Comparison of ENCODE assay signal across 8 cellular contexts in genomic region chr16:67055712-67056487, GRCh38. TPM values are rescaled to one million over a fixed set of nuclear protein-coding genes. Genes with fewer than 3 reads are reported as not detected.
DNase-seq lines count a peak whose midpoint lies in the region; ATAC-seq and TF ChIP-seq lines count a peak whose summit lies in the region.

No MANE protein-coding gene starts in this region.

- H3K36me3 ChIP-seq in smooth muscle cell (ENCODE audit: low read depth), result no peaks in the 10 kb centered on the region

- H3K4me3 Mint-ChIP-seq in activated CD4-positive, alpha-beta T cell treated with anti-CD3 and anti-CD28 coated beads, Interleukin-2, amount 10 ng/mL, durations not matched to agents 7 days and 5 days, result no peak overlapping the region
- no peak overlapping the region for H3K4me3 Mint-ChIP-seq in H9

- no peak for ATAC-seq in HG02981 (IDR thresholded peaks at IDR 0.05; ENCODE audit: unreplicated experiment)

- no peak for DNase-seq in activated CD4-positive, alpha-beta T cell treated with anti-CD3 and anti-CD28 coated beads, Interleukin-2, amount 10 ng/mL, durations not matched to agents 7 days and 5 days
- DNase-seq in activated CD4-positive, alpha-beta T cell treated with anti-CD3 and anti-CD28 coated beads, Interleukin-2, amount 50 U/mL, for 1 hour, result no peak
- DNase-seq in NB4 (ENCODE audit: low read depth) (peak; percentile 52), dermis blood vessel endothelial cell (peak; percentile 42), smooth muscle cell (lab: John Stamatoyannopoulos, UW; ENCODE audit: unreplicated experiment) (no peak), C1 segment of cervical spinal cord (lab: John Stamatoyannopoulos, UW) (no peak), H9 (no peak)

- no peaks in the 10 kb centered on the region for H3K23me2 ChIP-seq in H9 (ENCODE audit: insufficient read length, low read depth, low read length, poor library complexity, severe bottlenecking)

- H4K91ac ChIP-seq in H9 (ENCODE audit: insufficient read length, low read depth, low read length), result no peak overlapping the region

- H3K9ac ChIP-seq in smooth muscle cell (ENCODE audit: low read depth) (peak overlapping the region; percentile 61), H9 (ENCODE audit: extremely low read depth, insufficient read length, low read length) (no peak overlapping the region)

- peaks cover 34% of the 10 kb centered on the region for H3F3A ChIP-seq in smooth muscle cell (ENCODE audit: low read depth)

- H2BK20ac ChIP-seq in H9 (ENCODE audit: low read depth, low read length, poor library complexity, severe bottlenecking), result no peak overlapping the region

- peaks cover 62% of the 10 kb centered on the region for H3K4me1 Mint-ChIP-seq in activated CD4-positive, alpha-beta T cell treated with anti-CD3 and anti-CD28 coated beads, Interleukin-2, amount 10 ng/mL, durations not matched to agents 7 days and 5 days
- no peaks in the 10 kb centered on the region for H3K4me1 Mint-ChIP-seq in H9

- TF ChIP-seq POLR2A in NB4 (IDR thresholded peaks at IDR 0.05; ENCODE audit: extremely low read depth, insufficient read length), result no peak

- no peak overlapping the region for H3K4me3 ChIP-seq in NB4 (ENCODE audit: low read depth, low read length)
- peak overlapping the region; percentile 8 for H3K4me3 ChIP-seq in smooth muscle cell

- no peak overlapping the region for H3K18ac ChIP-seq in H9 (ENCODE audit: insufficient read length, low read depth, low read length)

- H3K9me3 Mint-ChIP-seq in activated CD4-positive, alpha-beta T cell treated with anti-CD3 and anti-CD28 coated beads, Interleukin-2, amount 10 ng/mL, durations not matched to agents 7 days and 5 days, result no peaks in the 10 kb centered on the region
- H3K9me3 Mint-ChIP-seq in H9, result no peaks in the 10 kb centered on the region

- no peak overlapping the region for H2BK12ac ChIP-seq in H9 (ENCODE audit: insufficient read length, low read depth, low read length)

- no peak overlapping the region for H2BK5ac ChIP-seq in H9 (ENCODE audit: insufficient read length, low read length)

- no peak overlapping the region for H3K14ac ChIP-seq in H9 (ENCODE audit: insufficient read depth, low read length)

- peaks cover 3% of the 10 kb centered on the region for H3K79me1 ChIP-seq in H9 (ENCODE audit: insufficient read depth, low read depth, low read length, poor library complexity, severe bottlenecking)

- H4K20me1 ChIP-seq in smooth muscle cell (ENCODE audit: low read depth) (peaks cover 26% of the 10 kb centered on the region), H9 (ENCODE audit: control insufficient read depth, insufficient read depth, insufficient read length) (no peaks in the 10 kb centered on the region)

- H3K4ac ChIP-seq in H9 (ENCODE audit: low read depth, low read length), result no peak overlapping the region

- no peak overlapping the region for H4K5ac ChIP-seq in H9 (ENCODE audit: insufficient read length, low read depth, low read length)

- H3K9me3 ChIP-seq in smooth muscle cell (replicated peaks; ENCODE audit: low read depth), result no peaks in the 10 kb centered on the region
- no peaks in the 10 kb centered on the region for H3K9me3 ChIP-seq in H9 (ENCODE audit: control insufficient read depth, low read depth, low read length)

- POLR2A ChIA-PET in activated CD4-positive, alpha-beta T cell treated with anti-CD3 and anti-CD28 coated beads, Interleukin-2, amount 10 ng/mL, durations not matched to agents 7 days and 5 days (lab: Charles Lee), result interaction anchor here (0.6 kb wide), 1 partner anchor 26 kb away, joined by 5 read pairs; no protein-coding TSS in a partner anchor

- CTCF ChIA-PET in activated CD4-positive, alpha-beta T cell treated with anti-CD3 and anti-CD28 coated beads, Interleukin-2, amount 10 ng/mL, durations not matched to agents 7 days and 5 days (lab: Charles Lee), result interaction anchor here (0.6 to 1.6 kb wide), 3 partner anchors 12 to 185 kb away, joined by 3 to 8 read pairs (median 4); no protein-coding TSS in a partner anchor

- H3K4me1 ChIP-seq in smooth muscle cell (ENCODE audit: low read depth), result peaks cover 4% of the 10 kb centered on the region
- no peaks in the 10 kb centered on the region for H3K4me1 ChIP-seq in H9 (ENCODE audit: insufficient read depth, low read length)

- H2AFZ ChIP-seq in smooth muscle cell (ENCODE audit: low read depth), result no peak overlapping the region
- no peak overlapping the region for H2AFZ ChIP-seq in H9 (ENCODE audit: low read length)

- H2AK5ac ChIP-seq in H9 (ENCODE audit: insufficient read length, low read length), result no peak overlapping the region

- peaks cover 52% of the 10 kb centered on the region for H3K36me3 Mint-ChIP-seq in activated CD4-positive, alpha-beta T cell treated with anti-CD3 and anti-CD28 coated beads, Interleukin-2, amount 10 ng/mL, durations not matched to agents 7 days and 5 days (ENCODE audit: low read depth)
- H3K36me3 Mint-ChIP-seq in H9 (ENCODE audit: insufficient read depth in 1 of 3, low read depth in 3 of 3), result peaks cover 0 to 27% (median 13%) of the 10 kb centered on the region in 3 experiments; a peak in 5 of 7 replicates

- no peaks in the 10 kb centered on the region for H3K27me3 ChIP-seq in smooth muscle cell (ENCODE audit: low read depth)
- no peaks in the 10 kb centered on the region for H3K27me3 ChIP-seq in H9 (ENCODE audit: insufficient read depth, low read length)

- no peak overlapping the region for H3T11ph ChIP-seq in H9 (ENCODE audit: low read length)

- H3K4me2 ChIP-seq in smooth muscle cell (peak overlapping the region; percentile 63), H9 (ENCODE audit: insufficient read depth, insufficient read length, low read length) (no peak overlapping the region)

- peak overlapping the region; percentile 80 for H3K27ac Mint-ChIP-seq in activated CD4-positive, alpha-beta T cell treated with anti-CD3 and anti-CD28 coated beads, Interleukin-2, amount 10 ng/mL, durations not matched to agents 7 days and 5 days
- no peak overlapping the region for H3K27ac Mint-ChIP-seq in H9

- no peak overlapping the region for H3K56ac ChIP-seq in H9 (ENCODE audit: insufficient read length, low read depth, low read length)

- no peak overlapping the region for H3K23ac ChIP-seq in H9 (ENCODE audit: insufficient read length, low read depth, low read length)

- no peak overlapping the region for H4K8ac ChIP-seq in H9 (replicated peaks; ENCODE audit: insufficient read length, low read depth, low read length)

- H3K27ac ChIP-seq in smooth muscle cell (ENCODE audit: low read depth) (peak overlapping the region; percentile 91), H9 (ENCODE audit: insufficient read length, low read depth, low read length) (no peak overlapping the region)

- H2BK120ac ChIP-seq in H9 (ENCODE audit: low read depth, low read length, poor library complexity, severe bottlenecking), result no peak overlapping the region

- peaks cover 61% of the 10 kb centered on the region for H3K79me2 ChIP-seq in smooth muscle cell (ENCODE audit: low read depth)
- no peaks in the 10 kb centered on the region for H3K79me2 ChIP-seq in H9 (ENCODE audit: insufficient read depth, low read length)

- no peaks in the 10 kb centered on the region for H3K27me3 Mint-ChIP-seq in activated CD4-positive, alpha-beta T cell treated with anti-CD3 and anti-CD28 coated beads, Interleukin-2, amount 10 ng/mL, durations not matched to agents 7 days and 5 days
- H3K27me3 Mint-ChIP-seq in H9 (ENCODE audit: low read depth), result no peaks in the 10 kb centered on the region

- TF ChIP-seq CTCF in NB4 (IDR thresholded peaks at IDR 0.05; ENCODE audit: low read depth, low read length) (no peak), smooth muscle cell (IDR thresholded peaks at IDR 0.05; ENCODE audit: borderline replicate concordance, insufficient read depth, poor library complexity, severe bottlenecking) (no peak), H9 (conservative IDR thresholded peaks at IDR 0.05) (no peak)

- WGBS in smooth muscle cell (ENCODE audit: low lambda C conversion rate), result 38% methylated on average over 4 of the region's 4 CpGs
- no CpG with 5 or more reads among the region's 4 CpGs for WGBS in H9 (ENCODE audit: extremely low coverage, insufficient read length, low lambda C conversion rate)

- H2BK15ac ChIP-seq in H9 (ENCODE audit: low read depth, low read length), result no peak overlapping the region

RNA-seq across cellular contexts. Expression of gene CBFB, which starts 27.0 kb away (rescaled TPM):
- 100 to 1,000 TPM; 218 to 222 TPM for total RNA-seq in activated CD4-positive, alpha-beta T cell treated with anti-CD3 and anti-CD28 coated beads, Interleukin-2, amount 10 ng/mL, durations not matched to agents 7 days and 5 days
- total RNA-seq in dermis blood vessel endothelial cell (96.5 and 124 TPM in 2 replicates), smooth muscle cell (41.1 and 53.9 TPM in 2 replicates), H9 (2021) (76.3 and 84.3 TPM in 2 replicates)
- 40.2 and 50.9 TPM in 2 replicates for polyA plus RNA-seq in smooth muscle cell

RNA-seq across cellular contexts. Expression of gene PHAF1, which starts 53.8 kb away (rescaled TPM):
- 10 to 100 TPM; 15.2 to 19.0 TPM for total RNA-seq in activated CD4-positive, alpha-beta T cell treated with anti-CD3 and anti-CD28 coated beads, Interleukin-2, amount 10 ng/mL, durations not matched to agents 7 days and 5 days
- total RNA-seq in dermis blood vessel endothelial cell (14.8 and 22.3 TPM in 2 replicates), smooth muscle cell (15.5 and 30.2 TPM in 2 replicates), H9 (2021) (18.2 and 18.8 TPM in 2 replicates)
- polyA plus RNA-seq in smooth muscle cell, result 15.5 and 24.5 TPM in 2 replicates

Comparison
In these comparisons a context has a peak if more than half of its experiments do, and no peak if none do; other contexts are left out.
1. DNase-seq: peak in NB4 (single experiment) and dermis blood vessel endothelial cell (single experiment); none in activated CD4-positive, alpha-beta T cell treated with anti-CD3 and anti-CD28 coated beads, Interleukin-2, amount 10 ng/mL, durations not matched to agents 7 days and 5 days (single experiment), activated CD4-positive, alpha-beta T cell treated with anti-CD3 and anti-CD28 coated beads, Interleukin-2, amount 50 U/mL, for 1 hour (single experiment), smooth muscle cell (single experiment), C1 segment of cervical spinal cord (0 of 14) and H9 (single experiment).